Comparison of ENCODE assay signal across 7 cellular contexts in genomic region chr7:28298870-28299484, GRCh38.
A peak's percentile ranks its signal among the peaks of the same experiment; 100 is the strongest.
DNase-seq lines count a peak whose midpoint lies in the region; ATAC-seq and TF ChIP-seq lines count a peak whose summit lies in the region.

No MANE protein-coding gene starts in this region.

- H3K9me3 ChIP-seq in HCT116 (ENCODE audit: control insufficient read depth in 1 of 2, insufficient read depth in 1 of 2, low read depth in 1 of 2, low read length in 2 of 2): no peaks in the 10 kb centered on the region
- no peaks in the 10 kb centered on the region for H3K9me3 ChIP-seq in mammary epithelial cell (replicated peaks; ENCODE audit: insufficient read depth, low read length)
- no peaks in the 10 kb centered on the region for H3K9me3 ChIP-seq in aorta (ENCODE audit: control insufficient read depth, low read length)

- BruUV-seq in HCT116 (replicated peaks; lab: Mats Ljungman, UMichigan) (no TSS peak), mammary epithelial cell (replicated peaks; lab: Mats Ljungman, UMichigan) (no TSS peak)

- intact Hi-C loops in HCT116 (cut with micrococcal nuclease) (loop anchor here (1.0 kb wide), 1 partner anchor 327 kb away; no protein-coding TSS in a partner anchor), mammary epithelial cell (cut with micrococcal nuclease) (loop anchor here (1.0 to 5.0 kb wide), 7 partner anchors 65 to 1110 kb away; no protein-coding TSS in a partner anchor), aorta (cut with DNase I) (loop anchor here in 1 of 2 donors (5.0 kb wide), 1 partner anchor 553 kb away; no protein-coding TSS in a partner anchor)

- no peaks in the 10 kb centered on the region for H3K79me2 ChIP-seq in HCT116 (ENCODE audit: insufficient read depth, low read length)
- no peaks in the 10 kb centered on the region for H3K79me2 ChIP-seq in mammary epithelial cell (ENCODE audit: insufficient read depth, low read length)

- CTCF ChIA-PET in HCT116 (lab: Charles Lee): interaction anchor here (0.7 to 1.3 kb wide), 6 partner anchors 10 to 622 kb away, joined by 3 to 12 read pairs (median 6); no protein-coding TSS in a partner anchor
- CTCF ChIA-PET in mammary epithelial cell (lab: Charles Lee; ENCODE audit: low non-redundant PET): no interaction called here

- no peak overlapping the region for H3K9ac ChIP-seq in HCT116 (ENCODE audit: low read length)
- H3K9ac ChIP-seq in mammary epithelial cell (ENCODE audit: insufficient read depth, low read length): no peak overlapping the region

- dilution Hi-C loops in mammary epithelial cell (cut with HindIII; ENCODE audit: low sequenced_read_pairs): no loop called here

- H2AFZ ChIP-seq in HCT116 (ENCODE audit: low read depth, low read length, poor library complexity, severe bottlenecking) (peak overlapping the region; percentile 75), mammary epithelial cell (ENCODE audit: low read depth, low read length) (no peak overlapping the region)

- no peaks in the 10 kb centered on the region for H3K9me2 ChIP-seq in HCT116 (ENCODE audit: insufficient read depth)

- no peaks in the 10 kb centered on the region for H4K20me1 ChIP-seq in HCT116 (ENCODE audit: insufficient read depth)
- no peaks in the 10 kb centered on the region for H4K20me1 ChIP-seq in mammary epithelial cell (ENCODE audit: insufficient read depth, low read length)

- H3K4me2 ChIP-seq in HCT116 (ENCODE audit: low read length) (peak overlapping the region; percentile 18; the same call in 1 of the 2 replicates), mammary epithelial cell (ENCODE audit: insufficient read depth, low read depth, low read length) (no peak overlapping the region)

- DNase-seq in HCT116 (ENCODE audit: low read depth, low spot score): peak; percentile 48
- DNase-seq in NCI-H510A (lab: John Stamatoyannopoulos, UW): peak; percentile 20
- peak; percentile 60 for DNase-seq in mammary epithelial cell
- peak; percentile 82 for DNase-seq in kidney tubule cell (ENCODE audit: low spot score)
- no peak for DNase-seq in aorta

- TF ChIP-seq POLR2A in HCT116 (IDR thresholded peaks at IDR 0.05; ENCODE audit: borderline replicate concordance, extremely low read depth, insufficient read depth, insufficient read length): no peak

- H3K4me1 ChIP-seq in HCT116 (ENCODE audit: control insufficient read depth in 1 of 2, insufficient read depth in 2 of 2, low read length in 2 of 2): peaks cover 0 to 3% of the 10 kb centered on the region in 2 experiments; a peak in 2 of 4 replicates
- peaks cover 13% of the 10 kb centered on the region for H3K4me1 ChIP-seq in mammary epithelial cell (ENCODE audit: insufficient read depth, low read length)
- no peaks in the 10 kb centered on the region for H3K4me1 ChIP-seq in aorta (ENCODE audit: control insufficient read depth in 1 of 2, insufficient read depth in 2 of 2, low read length in 2 of 2)

- H3K4me3 ChIP-seq in HCT116 (replicated peaks in 1 of 2; ENCODE audit: low read depth in 1 of 2, low read length in 2 of 2) (no peak overlapping the region), mammary epithelial cell (replicated peaks in 1 of 3; ENCODE audit: insufficient read depth in 1 of 3, low read depth in 2 of 3, low read length in 3 of 3) (no peak overlapping the region), aorta (ENCODE audit: low read length in 2 of 2) (no peak overlapping the region)

- H3K27me3 ChIP-seq in HCT116 (ENCODE audit: insufficient read depth, low read length) (no peaks in the 10 kb centered on the region), mammary epithelial cell (ENCODE audit: insufficient read depth, low read length) (no peaks in the 10 kb centered on the region), aorta (ENCODE audit: control insufficient read depth in 1 of 2, insufficient read depth in 2 of 2, low read length in 1 of 2) (no peaks in the 10 kb centered on the region)

- TF ChIP-seq RAD21 in HCT116 (IDR thresholded peaks at IDR 0.05; ENCODE audit: low read depth): peak; percentile 74

- ATAC-seq in HCT116: peak; percentile 89
- peak; percentile 56 for ATAC-seq in aorta (ENCODE audit: low FRiP score)
- no peak for ATAC-seq in GM21825 (IDR thresholded peaks at IDR 0.05; ENCODE audit: unreplicated experiment)
- ATAC-seq in HG03571 (IDR thresholded peaks at IDR 0.05; ENCODE audit: unreplicated experiment): no peak

- WGBS in mammary epithelial cell (ENCODE audit: low coverage, missing lambda C conversion rate): 14% methylated on average over 7 of the region's 7 CpGs
- 20 to 25% methylated on average over 7 of the region's 7 CpGs for WGBS in aorta, 2 donors

- TF ChIP-seq CTCF in HCT116 (IDR thresholded peaks at IDR 0.05 in 2 of 3, conservative IDR thresholded peaks at IDR 0.05 in 1 of 3; ENCODE audit: borderline replicate concordance in 1 of 3, insufficient read depth in 1 of 3, low read depth in 2 of 3, low read length in 2 of 3) (peak; percentile 56 to 64 (median 59)), mammary epithelial cell (conservative IDR thresholded peaks at IDR 0.05 in 1 of 2, IDR thresholded peaks at IDR 0.05 in 1 of 2; ENCODE audit: extremely low read depth in 1 of 2, insufficient read depth in 1 of 2, low read depth in 1 of 2, low read length in 2 of 2) (peak; percentile 54 to 68)

- H3K27ac ChIP-seq in HCT116 (ENCODE audit: low read depth, low read length) (no peak overlapping the region), mammary epithelial cell (ENCODE audit: insufficient read depth, low read depth, low read length) (no peak overlapping the region), aorta (ENCODE audit: low read depth in 1 of 2, low read length in 2 of 2) (no peak overlapping the region)

- POLR2A ChIA-PET in HCT116 (lab: Charles Lee): no interaction called here

- RAD21 ChIA-PET in HCT116 (lab: Charles Lee; ENCODE audit: low non-redundant PET in 1 of 2, low total read pairs in 2 of 2, uncharacterized antibody in 2 of 2, unreplicated experiment in 2 of 2): interaction anchor here in 1 of 2 experiments (0.7 kb wide), 1 partner anchor 63 kb away, joined by 3 read pairs; no protein-coding TSS in a partner anchor

- H3K36me3 ChIP-seq in HCT116 (ENCODE audit: control insufficient read depth in 1 of 2, insufficient read depth in 2 of 2, low read length in 2 of 2) (no peaks in the 10 kb centered on the region), mammary epithelial cell (ENCODE audit: insufficient read depth, low read length) (no peaks in the 10 kb centered on the region), aorta (ENCODE audit: control insufficient read depth in 1 of 2, insufficient read depth in 2 of 2, low read length in 1 of 2) (no peaks in the 10 kb centered on the region)

- in situ Hi-C loops in mammary epithelial cell (cut with MboI; ENCODE audit: low sequenced_read_pairs in 2 of 2): loop anchor here (5.0 to 10.0 kb wide), 2 partner anchors 323 to 556 kb away; no protein-coding TSS in a partner anchor

TF ChIP-seq in HCT116, 20 proteins besides CTCF, POLR2A, EP300 and RAD21:
- peak; percentile 43 for TF ChIP-seq YY1 (IDR thresholded peaks at IDR 0.05; ENCODE audit: extremely low read depth, insufficient replicate concordance, low read depth, low read length)
- no peak for TF ChIP-seq POLR2AphosphoS5 (IDR thresholded peaks at IDR 0.05; ENCODE audit: low read depth, low read length)
TF ChIP-seq in HCT116: peak in this region for 1.

Comparison
In these comparisons a context has a peak if more than half of its experiments do, and no peak if none do; other contexts are left out.
1. ATAC-seq: peak in HCT116 (single experiment) and aorta (single experiment); none in GM21825 (single experiment) and HG03571 (single experiment).
2. DNase-seq: peak in HCT116 (single experiment), NCI-H510A (single experiment), mammary epithelial cell (single experiment) and kidney tubule cell (single experiment); none in aorta (0 of 2).